In genomic region chr19:9909251-9909650, GRCh38 we compare ENCODE assay signal across 15 cellular contexts. TPM values are rescaled to one million over a fixed set of nuclear protein-coding genes. Genes with fewer than 3 reads are reported as not detected.
DNase-seq lines count a peak whose midpoint lies in the region; ATAC-seq, FAIRE-seq and TF ChIP-seq lines count a peak whose summit lies in the region.
"Had no signal": no experiment of that assay in that cellular context is flagged by ENCODE, and none has a peak within 500 bp of the region (broad histone marks: within the 10 kb centered on the region; RNA-seq: fewer than 3 reads in every experiment).

No MANE protein-coding gene starts in this region.

- no peak for TF ChIP-seq EP300 in K562 (IDR thresholded peaks at IDR 0.05; ENCODE audit: low read length)

- H3K9me1 ChIP-seq in K562 (ENCODE audit: control insufficient read depth, insufficient read depth, low read length), result no peaks in the 10 kb centered on the region

- H3K4me3 ChIP-seq in K562 (no peak overlapping the region), mesendoderm (ENCODE audit: low read length) (no peak overlapping the region)
- H3K4me3 ChIP-seq: A549 had no signal

- no peak overlapping the region for H2AFZ ChIP-seq in K562 (ENCODE audit: low read depth, low read length)

- H3K4me1 ChIP-seq in K562 (replicated peaks in 1 of 2; ENCODE audit: control insufficient read depth in 2 of 2, insufficient read depth in 2 of 2, low read length in 2 of 2) (peaks cover 0 to 12% of the 10 kb centered on the region in 2 experiments; a peak in 2 of 5 replicates), mesendoderm (ENCODE audit: control insufficient read depth, low read depth, low read length) (peaks cover 3% of the 10 kb centered on the region)

- no peak for TF ChIP-seq CTCF in K562 (IDR thresholded peaks at IDR 0.05 in 2 of 3, conservative IDR thresholded peaks at IDR 0.05 in 1 of 3; ENCODE audit: insufficient read depth in 2 of 3, low read depth in 1 of 3, low read length in 3 of 3)

- no peak for TF ChIP-seq RAD21 in K562 (CRISPR knock-in tag; conservative IDR thresholded peaks at IDR 0.05 in 1 of 2, IDR thresholded peaks at IDR 0.05 in 1 of 2)

- no peak overlapping the region for H3K56ac ChIP-seq in mesendoderm (ENCODE audit: low read length)

- CTCF ChIA-PET in K562 (lab: Yijun Ruan, JAX; ENCODE audit: low intra/inter-chr PET ratio), result no interaction called here

- H3K18ac ChIP-seq in mesendoderm (ENCODE audit: low read length), result no peak overlapping the region

- no peak overlapping the region for H2BK15ac ChIP-seq in mesendoderm (replicated peaks; ENCODE audit: low read depth)

- no peak overlapping the region for H2BK120ac ChIP-seq in mesendoderm (ENCODE audit: low read depth, low read length)

- intact Hi-C loops in K562 (cut with micrococcal nuclease), result no loop called here

- in situ Hi-C loops in K562 (cut with MboI), result no loop called here

- no peak overlapping the region for H2BK5ac ChIP-seq in mesendoderm (ENCODE audit: low read length)

- no peak for TF ChIP-seq POLR2A in K562 (conservative IDR thresholded peaks at IDR 0.05)

- POLR2A ChIA-PET in K562 (lab: Yijun Ruan, JAX), result interaction anchor here (0.6 kb wide), 1 partner anchor 96 kb away, joined by 4 read pairs; no protein-coding TSS in a partner anchor

- H3K36me3 ChIP-seq in K562 (ENCODE audit: control insufficient read depth, insufficient read depth, low read length), result no peaks in the 10 kb centered on the region
- no peaks in the 10 kb centered on the region for H3K36me3 ChIP-seq in mesendoderm (ENCODE audit: control insufficient read depth, insufficient read depth, low read length)

- no peaks in the 10 kb centered on the region for H3K9me3 ChIP-seq in K562 (replicated peaks; ENCODE audit: control insufficient read depth, insufficient read depth, low read depth, low read length)
- H3K9me3 ChIP-seq: A549 had no signal

- DNase-seq in GDM1 (lab: John Stamatoyannopoulos, UW) (peak; percentile 3), K562 (ENCODE audit: extremely low read depth in 1 of 4, low spot score in 3 of 4) (no peak), mesendoderm (peak; percentile 55), NCI-H748 (lab: John Stamatoyannopoulos, UW; ENCODE audit: unreplicated experiment) (no peak), DMS79 treated with DMSO at 0.1 percent for 48 hours (lab: John Stamatoyannopoulos, UW) (no peak)
- DNase-seq: CD8-positive, alpha-beta T cell; COR-L47; HCEC 1CT; KG1 had no signal

- no peak overlapping the region for H3K4ac ChIP-seq in mesendoderm (ENCODE audit: low read depth, low read length)

- peaks cover 4% of the 10 kb centered on the region; the same call in 1 of the 2 replicates for H4K20me1 ChIP-seq in K562 (replicated peaks; ENCODE audit: control insufficient read depth, insufficient read depth, low read length)

- no peak overlapping the region for H4K8ac ChIP-seq in mesendoderm (ENCODE audit: low read depth, low read length)

- H3K27me3 ChIP-seq in K562 (ENCODE audit: control insufficient read depth in 2 of 2, insufficient read depth in 2 of 2, low read length in 2 of 2), result peaks cover 23 to 53% of the 10 kb centered on the region in 2 experiments; a peak in 4 of 5 replicates
- no peaks in the 10 kb centered on the region for H3K27me3 ChIP-seq in mesendoderm (ENCODE audit: insufficient read depth, low read length, poor library complexity)

- WGBS in K562 (ENCODE audit: insufficient coverage, low coverage, missing lambda C conversion rate), result 6% methylated on average over 10 of the region's 10 CpGs
- WGBS in mesendoderm (ENCODE audit: extremely low coverage, insufficient coverage, low lambda C conversion rate), result no CpG with 5 or more reads among the region's 10 CpGs

- no peak for FAIRE-seq in K562 (lab: Jason Lieb, UNC)
- FAIRE-seq: A549, G401.6, GM12892 had no signal

- H3K27ac ChIP-seq in K562 (ENCODE audit: extremely low read depth, low read depth, low read length) (no peak overlapping the region), mesendoderm (ENCODE audit: low read depth, low read length) (no peak overlapping the region)
- H3K27ac ChIP-seq: A549 had no signal

- no peak overlapping the region for H4K5ac ChIP-seq in mesendoderm (ENCODE audit: low read length)

- no peak overlapping the region for H2AK5ac ChIP-seq in mesendoderm (ENCODE audit: low read length)

- no peak overlapping the region for H3K9ac ChIP-seq in K562 (ENCODE audit: insufficient read depth in 1 of 2, low read depth in 2 of 2, low read length in 2 of 2)
- H3K9ac ChIP-seq in mesendoderm (ENCODE audit: low read length), result no peak overlapping the region

- no peak for ATAC-seq in K562
- no peak for ATAC-seq in HG03159 (IDR thresholded peaks at IDR 0.05; ENCODE audit: unreplicated experiment)
- no peak for ATAC-seq in GM21825 (IDR thresholded peaks at IDR 0.05; ENCODE audit: unreplicated experiment)
- ATAC-seq: A549; CD8-positive, alpha-beta T cell had no signal

- H3K4me2 ChIP-seq in K562 (ENCODE audit: insufficient read depth, low read length) (no peak overlapping the region), mesendoderm (ENCODE audit: low read length) (no peak overlapping the region)
- H3K4me2 ChIP-seq: A549 had no signal

- H3K23ac ChIP-seq in mesendoderm (ENCODE audit: low read length), result no peak overlapping the region

- peaks cover 10% of the 10 kb centered on the region for H3K79me1 ChIP-seq in mesendoderm (ENCODE audit: low read length)

- no TSS peak for BruUV-seq in K562 (replicated peaks; lab: Mats Ljungman, UMichigan)

- H3K79me2 ChIP-seq in K562 (ENCODE audit: control insufficient read depth, insufficient read depth, low read length) (no peaks in the 10 kb centered on the region), mesendoderm (ENCODE audit: control insufficient read depth, insufficient read depth, low read length) (peaks cover 5% of the 10 kb centered on the region)

TF ChIP-seq in K562, 482 proteins besides CTCF, POLR2A, EP300 and RAD21:
- TF ChIP-seq E4F1 (CRISPR knock-in tag; IDR thresholded peaks at IDR 0.05; ENCODE audit: borderline replicate concordance), result no peak
- peak; percentile 44 for TF ChIP-seq MEIS2 (IDR thresholded peaks at IDR 0.05; ENCODE audit: partially characterized antibody)

RNA-seq across cellular contexts. Expression of gene OLFM2, which starts 27.1 kb away (rescaled TPM):
- total RNA-seq in K562 (2011; cell fraction: chromatin; rRNA removed; ENCODE audit: low replicate concordance), result 0.40 and 2.1 TPM in 2 replicates
- 1.8 and 3.2 TPM in 2 replicates for total RNA-seq in K562 (2011; cell fraction: nucleolus; rRNA removed)
- total RNA-seq in K562 (2011; cell fraction: nucleoplasm; rRNA removed), result 1.2 and 2.6 TPM in 2 replicates
- total RNA-seq in K562 (2014; rRNA removed) (0.23 TPM in 1 of 2 replicates, not detected in the other), K562 (2014; rRNA removed; fragmentation: Illumina TruSeq; extraction: Trizol) (not detected in 2 replicates), K562 (2015; rRNA removed; fragmentation: Illumina TruSeq; extraction: Trizol) (not detected in 2 replicates), K562 (2021) (0.33 and 0.67 TPM in 2 replicates)
- polyA plus RNA-seq in K562 (2011; rRNA removed) (0.31 and 0.45 TPM in 2 replicates), K562 (2014; fragmentation: Illumina TruSeq; extraction: Trizol) (0.10 and 0.44 TPM in 2 replicates), K562 (2014; fragmentation: Nextera tagmentation; extraction: Ambion mirVana) (not detected), K562 (2014; rRNA removed) (0.17 and 0.53 TPM in 2 replicates)
- 0.44 and 1.4 TPM in 2 replicates for polyA plus RNA-seq in K562 (2011; cell fraction: cytosol; rRNA removed)
- polyA plus RNA-seq in K562 (2011; cell fraction: nucleus; rRNA removed), result 0.44 and 0.45 TPM in 2 replicates
- polyA plus RNA-seq in K562 (2012), result 0.17 and 0.22 TPM in 2 replicates
- polyA minus RNA-seq in K562 (2011; rRNA and poly(A)+ RNA removed), result 0.39 TPM in 1 of 2 replicates, not detected in the other
- not detected in 2 replicates for polyA minus RNA-seq in K562 (2011; cell fraction: cytosol; rRNA and poly(A)+ RNA removed)
- polyA minus RNA-seq in K562 (2011; cell fraction: nucleus; rRNA and poly(A)+ RNA removed), result not detected in 2 replicates
- 42.1 TPM for polyA plus RNA-seq in mesendoderm (2013, experiment 1 of 2)
- polyA plus RNA-seq in mesendoderm (2013, experiment 2 of 2), result 41.1 TPM
- polyA plus RNA-seq: CD14-positive monocyte had no signal

Comparison
In these comparisons a context has a peak if more than half of its experiments do, and no peak if none do; other contexts are left out.
1. DNase-seq: peak in GDM1 (single experiment) and mesendoderm (single experiment); none in K562 (0 of 4), NCI-H748 (single experiment) and DMS79 treated with DMSO at 0.1 percent for 48 hours (single experiment).